Comparison of ENCODE assay signal across 8 cellular contexts in genomic region chr20:50190251-50191064, GRCh38. TPM values are rescaled to one million over a fixed set of nuclear protein-coding genes. Genes with fewer than 3 reads are reported as not detected.
DNase-seq lines count a peak whose midpoint lies in the region; ATAC-seq and TF ChIP-seq lines count a peak whose summit lies in the region.

Gene CEBPB, plus strand, starts transcription at chr20:50190830. Its CDS starts 204 bp downstream, at chr20:50191034.

- TF ChIP-seq EP300 in gastroesophageal sphincter (IDR thresholded peaks at IDR 0.05): no peak

- peak; percentile 100 for TF ChIP-seq POLR2A in gastroesophageal sphincter (IDR thresholded peaks at IDR 0.05)

- H3K4me1 ChIP-seq in Caco-2 (peaks cover 49% of the 10 kb centered on the region), gastroesophageal sphincter (peaks cover 0 to 57% (median 8%) of the 10 kb centered on the region in 3 donors)

- H3K36me3 ChIP-seq in Caco-2 (ENCODE audit: control insufficient read depth, insufficient read depth, low read length): peaks cover 2% of the 10 kb centered on the region; the same call in 1 of the 2 replicates
- peaks cover 27% of the 10 kb centered on the region for H3K36me3 ChIP-seq in SK-N-MC (ENCODE audit: insufficient read depth, low read length)
- peaks cover 0 to 25% of the 10 kb centered on the region in 2 donors for H3K36me3 ChIP-seq in gastroesophageal sphincter

- H3K9me3 ChIP-seq in Caco-2 (no peaks in the 10 kb centered on the region), SK-N-MC (ENCODE audit: low read depth, low read length) (no peaks in the 10 kb centered on the region), gastroesophageal sphincter (no peaks in the 10 kb centered on the region)

- BruUV-seq in Caco-2 (replicated peaks; lab: Mats Ljungman, UMichigan): no TSS peak

- H3K9me3 Mint-ChIP-seq in Caco-2 (ENCODE audit: unreplicated experiment): no peaks in the 10 kb centered on the region
- H3K9me3 Mint-ChIP-seq in activated naive CD4-positive, alpha-beta T cell treated with anti-CD3 and anti-CD28 coated beads for 36 hours: no peaks in the 10 kb centered on the region

- peak within 1 kb of the TSS; percentile 99 for H3K27ac Mint-ChIP-seq in Caco-2 (ENCODE audit: unreplicated experiment)
- H3K27ac Mint-ChIP-seq in activated naive CD4-positive, alpha-beta T cell treated with anti-CD3 and anti-CD28 coated beads for 36 hours: peak within 1 kb of the TSS; percentile 92

- WGBS in gastroesophageal sphincter (ENCODE audit: low coverage in 1 of 2), 2 donors: 0% methylated on average over 1 of the region's 89 CpGs; no CpG with 5 or more reads in 1 of the 2 donors

- peak within 1 kb of the TSS; percentile 97 for H3K27ac ChIP-seq in SK-N-MC
- peak within 1 kb of the TSS; percentile 94 to 100 (median 100) for H3K27ac ChIP-seq in gastroesophageal sphincter
- peak within 1 kb of the TSS; percentile 76 for H3K27ac ChIP-seq in temporal lobe (ENCODE audit: low read depth, low read length)

- no peaks in the 10 kb centered on the region for H3K27me3 Mint-ChIP-seq in Caco-2 (ENCODE audit: insufficient read depth, unreplicated experiment)
- H3K27me3 Mint-ChIP-seq in activated naive CD4-positive, alpha-beta T cell treated with anti-CD3 and anti-CD28 coated beads for 36 hours (ENCODE audit: low read depth): peaks cover 8% of the 10 kb centered on the region

- H3K9ac ChIP-seq in SK-N-MC (ENCODE audit: insufficient read length): peak within 1 kb of the TSS; percentile 99

- POLR2A ChIA-PET in Caco-2 (lab: Charles Lee): interaction anchor here (0.5 to 3.0 kb wide), 14 partner anchors 10 to 744 kb away, joined by 3 to 32 read pairs (median 4); partner anchors contain the start of gene BCAS4

- DNase-seq in Caco-2 (peak; percentile 96 to 100), SK-N-MC (ENCODE audit: low read depth, low spot score) (no peak), occipital lobe (lab: John Stamatoyannopoulos, UW) (peak; percentile 57)
- DNase-seq in activated naive CD4-positive, alpha-beta T cell treated with anti-CD3 and anti-CD28 coated beads for 36 hours: peak; percentile 90

- peak within 1 kb of the TSS; percentile 96 for H3K4me3 ChIP-seq in Caco-2 (ENCODE audit: low read depth, low read length)
- H3K4me3 ChIP-seq in SK-N-MC: peak within 1 kb of the TSS; percentile 78
- peak within 1 kb of the TSS; percentile 71 to 97 for H3K4me3 ChIP-seq in gastroesophageal sphincter

- TF ChIP-seq CTCF in Caco-2 (IDR thresholded peaks at IDR 0.05; ENCODE audit: insufficient read depth in 1 of 2, low read depth in 1 of 2, low read length in 1 of 2, severe bottlenecking in 1 of 2, unreplicated experiment in 1 of 2) (peak; percentile 99), LNCAP (IDR thresholded peaks at IDR 0.05) (peak; percentile 42), gastroesophageal sphincter (IDR thresholded peaks at IDR 0.05) (peak in 3 of 4 experiments; percentile 80 to 92 (median 86))

- ATAC-seq in GM21423 (IDR thresholded peaks at IDR 0.05; ENCODE audit: unreplicated experiment) (peak; percentile 40), gastroesophageal sphincter (peak; percentile 78)

- peaks cover 70% of the 10 kb centered on the region for H3K36me3 Mint-ChIP-seq in Caco-2 (ENCODE audit: insufficient read depth, unreplicated experiment)
- peaks cover 16% of the 10 kb centered on the region for H3K36me3 Mint-ChIP-seq in activated naive CD4-positive, alpha-beta T cell treated with anti-CD3 and anti-CD28 coated beads for 36 hours (ENCODE audit: low read depth)

- CTCF ChIA-PET in Caco-2 (lab: Charles Lee): interaction anchor here (0.6 to 5.5 kb wide), 15 partner anchors 9 to 600 kb away, joined by 3 to 31 read pairs (median 4); no protein-coding TSS in a partner anchor
- CTCF ChIA-PET in activated naive CD4-positive, alpha-beta T cell treated with anti-CD3 and anti-CD28 coated beads for 36 hours (lab: Charles Lee): interaction anchor here (0.6 to 11.5 kb wide), 6 partner anchors 11 to 273 kb away, joined by 3 to 171 read pairs (median 4); no protein-coding TSS in a partner anchor

- peak within 1 kb of the TSS; percentile 94 for H3K4me3 Mint-ChIP-seq in Caco-2 (ENCODE audit: unreplicated experiment)
- peak within 1 kb of the TSS; percentile 79 for H3K4me3 Mint-ChIP-seq in activated naive CD4-positive, alpha-beta T cell treated with anti-CD3 and anti-CD28 coated beads for 36 hours

- H3K4me1 Mint-ChIP-seq in Caco-2 (ENCODE audit: low read depth, unreplicated experiment): peaks cover 59% of the 10 kb centered on the region
- H3K4me1 Mint-ChIP-seq in activated naive CD4-positive, alpha-beta T cell treated with anti-CD3 and anti-CD28 coated beads for 36 hours (ENCODE audit: low read depth): peaks cover 15% of the 10 kb centered on the region

- H3K27me3 ChIP-seq in Caco-2 (replicated peaks; ENCODE audit: control insufficient read depth, insufficient read depth, low read length) (no peaks in the 10 kb centered on the region), gastroesophageal sphincter (no peaks in the 10 kb centered on the region)

- intact Hi-C loops in Caco-2 (cut with micrococcal nuclease; ENCODE audit: unreplicated experiment): loop anchor here (1.0 to 10.0 kb wide), 6 partner anchors 82 to 574 kb away; partner anchors contain the start of gene PTPN1
- intact Hi-C loops in activated naive CD4-positive, alpha-beta T cell treated with anti-CD3 and anti-CD28 coated beads for 36 hours (cut with micrococcal nuclease): loop anchor here (1.0 to 5.0 kb wide), 10 partner anchors 80 to 557 kb away; partner anchors contain the start of genes PARD6B and PTPN1

RNA-seq across cellular contexts. Expression of gene CEBPB, which starts in this region (rescaled TPM):
- 160 and 183 TPM in 2 replicates for total RNA-seq in Caco-2 (2022)
- total RNA-seq in activated naive CD4-positive, alpha-beta T cell treated with anti-CD3 and anti-CD28 coated beads for 36 hours: 10 to 100 TPM; 38.5 to 38.6 TPM
- total RNA-seq in gastroesophageal sphincter: 100 to 1,000 TPM in 3 of 4 donors, 10 to 100 TPM in 1; 85.2 to 125 (median 108) TPM
- total RNA-seq in occipital lobe: 0.78 TPM
- total RNA-seq in temporal lobe: 2.0 TPM

Comparison
In these comparisons a context has a peak if more than half of its experiments do, and no peak if none do; other contexts are left out.
1. RNA of gene CEBPB (total RNA-seq): 160 to 183 TPM in Caco-2, 85.2 to 125 TPM in gastroesophageal sphincter and 38.5 to 38.6 TPM in activated naive CD4-positive, alpha-beta T cell treated with anti-CD3 and anti-CD28 coated beads for 36 hours; 2.0 TPM in temporal lobe (single experiment) and 0.78 TPM in occipital lobe (single experiment); every median in the first group is over 10 times any median in the second.
2. Peak in DNase-seq in occipital lobe; RNA of the gene not detected or under 1 TPM.
3. CTCF ChIP-seq: peak in every context shown above with its lines; median percentile 99 in Caco-2; 86 in gastroesophageal sphincter; 42 in LNCAP.
4. Peak in every context shown above with its lines, with median percentiles within 50 percentile points of each other: H3K4me3 ChIP-seq and H3K27ac ChIP-seq.